ENCODE assay signal across 1 cellular context in the genomic region with DNA sequence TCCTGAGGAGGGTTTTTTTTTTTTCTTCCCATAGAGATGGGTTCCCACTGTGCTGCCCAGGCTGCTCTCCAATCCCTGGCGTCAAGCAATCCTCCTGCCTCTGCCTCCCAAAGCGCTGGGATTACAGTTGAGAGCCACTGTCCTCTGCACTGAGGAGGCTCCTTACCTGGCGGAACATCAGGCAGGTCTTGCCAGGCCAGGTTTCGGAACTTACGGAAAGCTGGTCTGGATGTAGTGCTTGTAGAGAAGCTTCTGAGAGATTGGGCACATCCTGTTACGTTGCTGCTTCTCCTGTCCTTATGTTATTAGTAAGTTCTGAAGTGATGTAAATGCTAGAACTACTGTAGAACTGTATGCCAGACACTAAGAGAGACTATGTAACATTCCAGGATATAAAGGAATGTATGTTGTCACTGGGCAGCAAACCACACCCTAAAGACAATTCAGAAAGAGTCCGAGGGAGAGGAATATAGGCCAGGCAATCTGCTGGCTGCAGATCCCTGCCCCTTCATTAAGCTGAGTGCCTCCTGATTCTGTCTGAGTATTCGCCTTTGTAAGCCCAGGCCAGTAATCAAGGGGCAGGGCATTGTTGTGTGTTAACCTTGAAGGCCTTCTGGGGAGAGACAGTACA.
TF ChIP-seq lines count a peak whose summit lies in the region.

No MANE protein-coding gene starts in this region.

TF ChIP-seq in HEK293, 187 proteins besides CTCF, POLR2A, EP300 and RAD21:
- TF ChIP-seq, protein P1, sequence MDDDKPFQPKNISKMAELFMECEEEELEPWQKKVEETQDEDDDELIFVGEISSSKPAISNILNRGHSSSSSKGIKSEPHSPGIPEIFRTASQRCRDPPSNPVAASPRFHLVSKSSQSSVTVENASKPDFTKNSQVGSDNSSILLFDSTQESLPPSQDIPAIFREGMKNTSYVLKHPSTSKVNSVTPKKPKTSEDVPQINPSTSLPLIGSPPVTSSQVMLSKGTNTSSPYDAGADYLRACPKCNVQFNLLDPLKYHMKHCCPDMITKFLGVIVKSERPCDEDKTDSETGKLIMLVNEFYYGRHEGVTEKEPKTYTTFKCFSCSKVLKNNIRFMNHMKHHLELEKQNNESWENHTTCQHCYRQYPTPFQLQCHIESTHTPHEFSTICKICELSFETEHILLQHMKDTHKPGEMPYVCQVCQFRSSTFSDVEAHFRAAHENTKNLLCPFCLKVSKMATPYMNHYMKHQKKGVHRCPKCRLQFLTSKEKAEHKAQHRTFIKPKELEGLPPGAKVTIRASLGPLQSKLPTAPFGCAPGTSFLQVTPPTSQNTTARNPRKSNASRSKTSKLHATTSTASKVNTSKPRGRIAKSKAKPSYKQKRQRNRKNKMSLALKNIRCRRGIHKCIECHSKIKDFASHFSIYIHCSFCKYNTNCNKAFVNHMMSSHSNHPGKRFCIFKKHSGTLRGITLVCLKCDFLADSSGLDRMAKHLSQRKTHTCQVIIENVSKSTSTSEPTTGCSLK (tag by site-specific recombination; IDR thresholded peaks at IDR 0.05) = no peak
- TF ChIP-seq IKZF3 (tag by site-specific recombination; IDR thresholded peaks at IDR 0.05) (no peak), ZNF302 (tag by site-specific recombination; IDR thresholded peaks at IDR 0.05; ENCODE audit: low read depth) (no peak), ZNF561 (tag by site-specific recombination; IDR thresholded peaks at IDR 0.05; ENCODE audit: borderline replicate concordance) (no peak), ZNF600 (tag by site-specific recombination; IDR thresholded peaks at IDR 0.05) (peak; percentile 79), ZNF596 (tag by site-specific recombination; IDR thresholded peaks at IDR 0.05) (no peak), KLF7 (tag by site-specific recombination; IDR thresholded peaks at IDR 0.05; ENCODE audit: borderline replicate concordance) (no peak), ZBTB21 (tag by site-specific recombination; IDR thresholded peaks at IDR 0.05) (no peak), SP3 (tag by site-specific recombination; IDR thresholded peaks at IDR 0.05) (no peak)
